2 cellular contexts compared by ENCODE assay signal in the genomic region with DNA sequence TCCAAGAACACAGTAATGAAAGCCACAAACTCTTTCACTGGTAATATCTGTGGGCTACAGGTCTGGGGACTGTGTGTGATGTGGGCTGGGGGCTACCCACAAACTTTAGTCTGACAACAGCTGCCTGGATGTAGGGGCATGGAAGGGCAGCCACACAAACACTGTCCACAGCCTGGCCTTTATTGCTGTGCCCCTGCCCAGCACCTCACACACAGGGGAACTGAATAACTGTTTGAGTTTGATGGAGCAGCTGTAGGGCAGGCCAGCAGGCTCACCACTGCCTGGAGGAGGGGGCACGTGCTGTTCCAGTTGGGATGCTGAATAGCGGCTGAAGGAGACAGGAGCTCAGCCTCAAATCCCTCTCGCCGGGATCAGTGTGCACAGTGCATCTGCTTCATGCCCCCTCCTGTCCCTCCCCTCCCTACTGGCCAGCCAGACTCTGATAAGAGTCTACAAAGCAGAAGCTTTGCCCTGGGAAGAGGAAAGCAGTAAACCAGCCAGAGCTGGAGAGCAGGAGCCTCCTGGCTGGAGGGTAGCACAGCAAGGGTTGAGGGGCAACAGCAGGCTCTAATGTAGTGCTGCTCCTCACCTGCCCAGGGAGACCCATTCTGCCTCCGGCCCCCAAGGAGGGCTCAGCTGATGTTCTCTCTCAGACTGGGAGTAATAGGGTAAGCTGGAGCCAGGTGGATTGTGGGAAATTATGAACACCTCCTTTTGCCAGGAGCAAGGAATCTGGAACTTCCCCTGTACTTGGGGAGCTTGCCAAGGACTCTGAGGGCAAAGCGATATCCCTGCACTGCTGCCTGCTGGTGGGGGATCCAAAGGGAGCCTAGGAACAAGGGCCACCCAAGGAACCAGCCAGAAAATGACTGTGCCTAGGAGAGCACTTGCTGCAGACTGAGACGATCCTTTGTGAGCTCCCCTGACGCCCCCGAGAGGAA.
TF ChIP-seq lines count a peak whose summit lies in the region.

No MANE protein-coding gene starts in this region.

TF ChIP-seq in K562, 482 proteins besides CTCF, POLR2A, EP300 and RAD21 (continued from another document):
- no peak for TF ChIP-seq HDGF (IDR thresholded peaks at IDR 0.05)

TF ChIP-seq in WTC11, 78 proteins besides CTCF, POLR2A, EP300 and RAD21 (continued from another document):
- TF ChIP-seq, protein P1, sequence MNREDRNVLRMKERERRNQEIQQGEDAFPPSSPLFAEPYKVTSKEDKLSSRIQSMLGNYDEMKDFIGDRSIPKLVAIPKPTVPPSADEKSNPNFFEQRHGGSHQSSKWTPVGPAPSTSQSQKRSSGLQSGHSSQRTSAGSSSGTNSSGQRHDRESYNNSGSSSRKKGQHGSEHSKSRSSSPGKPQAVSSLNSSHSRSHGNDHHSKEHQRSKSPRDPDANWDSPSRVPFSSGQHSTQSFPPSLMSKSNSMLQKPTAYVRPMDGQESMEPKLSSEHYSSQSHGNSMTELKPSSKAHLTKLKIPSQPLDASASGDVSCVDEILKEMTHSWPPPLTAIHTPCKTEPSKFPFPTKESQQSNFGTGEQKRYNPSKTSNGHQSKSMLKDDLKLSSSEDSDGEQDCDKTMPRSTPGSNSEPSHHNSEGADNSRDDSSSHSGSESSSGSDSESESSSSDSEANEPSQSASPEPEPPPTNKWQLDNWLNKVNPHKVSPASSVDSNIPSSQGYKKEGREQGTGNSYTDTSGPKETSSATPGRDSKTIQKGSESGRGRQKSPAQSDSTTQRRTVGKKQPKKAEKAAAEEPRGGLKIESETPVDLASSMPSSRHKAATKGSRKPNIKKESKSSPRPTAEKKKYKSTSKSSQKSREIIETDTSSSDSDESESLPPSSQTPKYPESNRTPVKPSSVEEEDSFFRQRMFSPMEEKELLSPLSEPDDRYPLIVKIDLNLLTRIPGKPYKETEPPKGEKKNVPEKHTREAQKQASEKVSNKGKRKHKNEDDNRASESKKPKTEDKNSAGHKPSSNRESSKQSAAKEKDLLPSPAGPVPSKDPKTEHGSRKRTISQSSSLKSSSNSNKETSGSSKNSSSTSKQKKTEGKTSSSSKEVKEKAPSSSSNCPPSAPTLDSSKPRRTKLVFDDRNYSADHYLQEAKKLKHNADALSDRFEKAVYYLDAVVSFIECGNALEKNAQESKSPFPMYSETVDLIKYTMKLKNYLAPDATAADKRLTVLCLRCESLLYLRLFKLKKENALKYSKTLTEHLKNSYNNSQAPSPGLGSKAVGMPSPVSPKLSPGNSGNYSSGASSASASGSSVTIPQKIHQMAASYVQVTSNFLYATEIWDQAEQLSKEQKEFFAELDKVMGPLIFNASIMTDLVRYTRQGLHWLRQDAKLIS (CRISPR knock-in tag; IDR thresholded peaks at IDR 0.05; ENCODE audit: borderline replicate concordance) = no peak
- TF ChIP-seq ZNF317 (CRISPR knock-in tag; IDR thresholded peaks at IDR 0.05; ENCODE audit: borderline replicate concordance, low read depth) = no peak
- TF ChIP-seq RORB (CRISPR knock-in tag; IDR thresholded peaks at IDR 0.05) = no peak
